In the genomic region with DNA sequence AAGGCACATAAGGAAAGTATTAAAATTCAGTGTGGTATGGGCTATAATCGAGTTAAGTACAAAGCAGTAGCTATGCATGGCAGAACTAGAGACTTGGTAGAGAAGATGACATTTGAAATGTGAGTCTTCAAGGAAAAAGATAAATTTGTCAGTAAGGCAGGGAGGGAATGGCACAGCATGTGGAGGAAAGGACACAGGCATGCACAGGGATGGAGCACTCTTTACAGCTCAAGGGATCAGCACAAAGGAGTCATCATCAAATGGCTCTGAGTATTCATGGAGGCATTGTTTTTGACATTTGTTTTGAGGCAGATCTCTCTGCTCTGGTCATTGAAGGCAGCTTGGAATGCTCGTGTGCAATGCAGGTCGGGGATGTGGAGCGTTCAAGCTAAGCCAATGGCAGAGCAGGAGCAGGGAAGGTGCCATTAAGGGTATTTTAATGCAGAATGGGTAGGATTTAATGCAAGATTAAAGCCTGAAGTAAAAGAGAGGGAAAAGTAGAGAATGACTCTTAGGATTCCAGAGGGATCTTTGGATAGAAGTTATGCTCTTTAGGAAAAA, we compare ENCODE assay signal across 35 cellular contexts.
"Had no signal": no experiment of that assay in that cellular context is flagged by ENCODE, and none has a peak within 500 bp of the region (broad histone marks: within the 10 kb centered on the region; RNA-seq: fewer than 3 reads in every experiment).

No MANE protein-coding gene starts in this region.

- H3K27ac ChIP-seq: ascending aorta, breast epithelium, cardiac muscle cell, coronary artery, dorsolateral prefrontal cortex, foreskin keratinocyte, gastrocnemius medialis, heart left ventricle, WERI-Rb-1 had no signal

- H3K4me1 Mint-ChIP-seq: activated CD4-positive, alpha-beta T cell treated with anti-CD3 and anti-CD28 coated beads for 36 hours; activated CD4-positive, alpha-beta T cell treated with anti-CD3 and anti-CD28 coated beads, Interleukin-2, amount 10 ng/mL, durations not matched to agents 24 days and 14 days; activated CD8-positive, alpha-beta memory T cell treated with anti-CD3 and anti-CD28 coated beads, Interleukin-2, amount 10 ng/mL, durations not matched to agents 7 days and 5 days; activated naive CD4-positive, alpha-beta T cell treated with anti-CD3 and anti-CD28 coated beads, Interleukin-2, amount 10 ng/mL, durations not matched to agents 7 days and 5 days; brain; endodermal cell; T-helper 17 cell had no signal

- H3K36me3 Mint-ChIP-seq: activated CD4-positive, alpha-beta memory T cell treated with anti-CD3 and anti-CD28 coated beads for 36 hours; activated CD8-positive, alpha-beta memory T cell treated with anti-CD3 and anti-CD28 coated beads, Interleukin-2, amount 10 ng/mL, durations not matched to agents 7 days and 5 days; activated naive CD4-positive, alpha-beta T cell treated with anti-CD3 and anti-CD28 coated beads, Interleukin-2, amount 10 ng/mL, durations not matched to agents 7 days and 5 days; activated naive CD8-positive, alpha-beta T cell treated with anti-CD3 and anti-CD28 coated beads, Interleukin-2, amount 10 ng/mL, durations not matched to agents 7 days and 5 days; brain had no signal

- H3K4me1 ChIP-seq: ascending aorta, breast epithelium, foreskin keratinocyte, gastrocnemius medialis had no signal

- DNase-seq: activated CD4-positive, alpha-beta memory T cell treated with anti-CD3 and anti-CD28 coated beads for 36 hours; activated CD4-positive, alpha-beta T cell treated with anti-CD3 and anti-CD28 coated beads for 36 hours; activated CD4-positive, alpha-beta T cell treated with anti-CD3 and anti-CD28 coated beads, Interleukin-2, amount 10 ng/mL, durations not matched to agents 24 days and 14 days; activated CD4-positive, CD25-positive, alpha-beta regulatory T cell; activated CD4-positive, CD25-positive, alpha-beta regulatory T cell treated with anti-CD3 and anti-CD28 coated beads, Interleukin-2, amount 50 U/mL, for 72 hours; activated CD8-positive, alpha-beta memory T cell treated with anti-CD3 and anti-CD28 coated beads, Interleukin-2, amount 10 ng/mL, durations not matched to agents 7 days and 5 days; activated CD8-positive, alpha-beta memory T cell treated with anti-CD3 and anti-CD28 coated beads, Interleukin-2, amount 50 U/mL, for 4 hours; activated CD8-positive, alpha-beta T cell treated with anti-CD3 and anti-CD28 coated beads, Interleukin-2, amount 10 ng/mL, durations not matched to agents 7 days and 5 days; activated gamma-delta T cell; activated naive CD4-positive, alpha-beta T cell; activated naive CD4-positive, alpha-beta T cell treated with anti-CD3 and anti-CD28 coated beads, Interleukin-2, amount 10 ng/mL, durations not matched to agents 7 days and 5 days; activated naive CD8-positive, alpha-beta T cell treated with anti-CD3 and anti-CD28 coated beads, Interleukin-2, amount 10 ng/mL, durations not matched to agents 7 days and 5 days; activated T-cell treated with anti-CD3 and anti-CD28 coated beads, Interleukin-2, amount 50 U/mL, for 1 hour; activated T-cell treated with anti-CD3 and anti-CD28 coated beads, Interleukin-2, amount 50 U/mL, for 48 hours; central memory CD4-positive, alpha-beta T cell; dorsolateral prefrontal cortex; effector memory CD4-positive, alpha-beta T cell; endodermal cell; foreskin keratinocyte; gastrocnemius medialis; glutamatergic neuron; heart left ventricle; T-helper 1 cell; T-helper 17 cell; T1000; WERI-Rb-1 had no signal

- H3K27me3 ChIP-seq: ascending aorta, breast epithelium, cardiac muscle cell, dorsolateral prefrontal cortex, foreskin keratinocyte, gastrocnemius medialis, heart left ventricle had no signal

- H3K27ac Mint-ChIP-seq: activated CD4-positive, alpha-beta memory T cell treated with anti-CD3 and anti-CD28 coated beads for 36 hours; activated CD4-positive, alpha-beta T cell treated with anti-CD3 and anti-CD28 coated beads for 36 hours; activated CD4-positive, alpha-beta T cell treated with anti-CD3 and anti-CD28 coated beads, Interleukin-2, amount 10 ng/mL, durations not matched to agents 24 days and 14 days; activated CD8-positive, alpha-beta memory T cell treated with anti-CD3 and anti-CD28 coated beads, Interleukin-2, amount 10 ng/mL, durations not matched to agents 7 days and 5 days; activated CD8-positive, alpha-beta T cell treated with anti-CD3 and anti-CD28 coated beads, Interleukin-2, amount 10 ng/mL, durations not matched to agents 7 days and 5 days; activated naive CD4-positive, alpha-beta T cell treated with anti-CD3 and anti-CD28 coated beads, Interleukin-2, amount 10 ng/mL, durations not matched to agents 7 days and 5 days; activated naive CD4-positive, alpha-beta T cell treated with anti-CD3 and anti-CD28 coated beads, Interleukin-2, amount 50 U/mL, for 72 hours; activated naive CD8-positive, alpha-beta T cell treated with anti-CD3 and anti-CD28 coated beads, Interleukin-2, amount 10 ng/mL, durations not matched to agents 7 days and 5 days; brain; dendritic cell treated with granulocyte-macrophage colony-stimulating factor and Interleukin-4, amounts not matched to agents 40 ng/mL and 50 ng/mL, for 4 days; endodermal cell; T-helper 17 cell; T-helper 2 cell treated with Interferon-gamma antibody and Interleukin-4, amounts not matched to agents 5 μg/mL and 100 μg/mL, for 36 hours had no signal

- ATAC-seq: activated CD4-positive, alpha-beta T cell treated with anti-CD3 and anti-CD28 coated beads for 36 hours; activated CD8-positive, alpha-beta memory T cell treated with anti-CD3 and anti-CD28 coated beads, Interleukin-2, amount 10 ng/mL, durations not matched to agents 7 days and 5 days; activated CD8-positive, alpha-beta T cell treated with anti-CD3 and anti-CD28 coated beads, Interleukin-2, amount 10 ng/mL, durations not matched to agents 7 days and 5 days; activated naive CD4-positive, alpha-beta T cell treated with anti-CD3 and anti-CD28 coated beads, Interleukin-2, amount 50 U/mL, for 72 hours; esophagus mucosa; foreskin keratinocyte; gastrocnemius medialis; heart left ventricle; T-helper 17 cell had no signal

- H3K4me3 Mint-ChIP-seq: activated CD4-positive, alpha-beta memory T cell treated with anti-CD3 and anti-CD28 coated beads for 36 hours; activated CD4-positive, alpha-beta T cell treated with anti-CD3 and anti-CD28 coated beads for 36 hours; activated CD4-positive, alpha-beta T cell treated with anti-CD3 and anti-CD28 coated beads, Interleukin-2, amount 10 ng/mL, durations not matched to agents 24 days and 14 days; activated CD8-positive, alpha-beta memory T cell treated with anti-CD3 and anti-CD28 coated beads, Interleukin-2, amount 10 ng/mL, durations not matched to agents 7 days and 5 days; activated CD8-positive, alpha-beta T cell treated with anti-CD3 and anti-CD28 coated beads, Interleukin-2, amount 10 ng/mL, durations not matched to agents 7 days and 5 days; activated naive CD4-positive, alpha-beta T cell treated with anti-CD3 and anti-CD28 coated beads, Interleukin-2, amount 10 ng/mL, durations not matched to agents 7 days and 5 days; activated naive CD8-positive, alpha-beta T cell treated with anti-CD3 and anti-CD28 coated beads, Interleukin-2, amount 10 ng/mL, durations not matched to agents 7 days and 5 days; brain; dendritic cell treated with granulocyte-macrophage colony-stimulating factor and Interleukin-4, amounts not matched to agents 40 ng/mL and 50 ng/mL, for 4 days; endodermal cell; T-helper 17 cell; T-helper 2 cell treated with Interferon-gamma antibody and Interleukin-4, amounts not matched to agents 5 μg/mL and 100 μg/mL, for 36 hours had no signal

- H3K27me3 Mint-ChIP-seq: activated CD8-positive, alpha-beta memory T cell treated with anti-CD3 and anti-CD28 coated beads, Interleukin-2, amount 10 ng/mL, durations not matched to agents 7 days and 5 days; activated naive CD4-positive, alpha-beta T cell treated with anti-CD3 and anti-CD28 coated beads, Interleukin-2, amount 10 ng/mL, durations not matched to agents 7 days and 5 days; activated naive CD8-positive, alpha-beta T cell treated with anti-CD3 and anti-CD28 coated beads, Interleukin-2, amount 10 ng/mL, durations not matched to agents 7 days and 5 days; brain; dendritic cell treated with granulocyte-macrophage colony-stimulating factor and Interleukin-4, amounts not matched to agents 40 ng/mL and 50 ng/mL, for 4 days had no signal

- H3K9me3 ChIP-seq: gastrocnemius medialis had no signal

- H3K4me3 ChIP-seq: ascending aorta, breast epithelium, cardiac muscle cell, coronary artery, dorsolateral prefrontal cortex, gastrocnemius medialis, heart left ventricle had no signal

- H3K36me3 ChIP-seq: ascending aorta, breast epithelium, cardiac muscle cell, gastrocnemius medialis, heart left ventricle, WERI-Rb-1 had no signal
